28 cellular contexts compared by ENCODE assay signal in genomic region chr21:45278156-45278911, GRCh38. TPM values are rescaled to one million over a fixed set of nuclear protein-coding genes. Genes with fewer than 3 reads are reported as not detected.
DNase-seq lines count a peak whose midpoint lies in the region; ATAC-seq, FAIRE-seq and TF ChIP-seq lines count a peak whose summit lies in the region.
"Had no signal": no experiment of that assay in that cellular context is flagged by ENCODE, and none has a peak within 500 bp of the region (broad histone marks: within the 10 kb centered on the region; RNA-seq: fewer than 3 reads in every experiment).

No MANE protein-coding gene starts in this region.

- intact Hi-C loops in K562 (cut with micrococcal nuclease) (no loop called here), stomach (cut with DNase I; ENCODE audit: low total_unique reads) (no loop called here)

- H2AK5ac ChIP-seq in neuronal stem cell (ENCODE audit: low read depth, low read length), result no peak overlapping the region

- H2BK12ac ChIP-seq in neuronal stem cell (ENCODE audit: low read length), result no peak overlapping the region

- POLR2A ChIA-PET in K562 (lab: Yijun Ruan, JAX), result interaction anchor here (0.7 to 2.5 kb wide), 3 partner anchors 9 to 280 kb away, joined by 3 to 11 read pairs (median 4); partner anchors contain the start of gene POFUT2

- no peak overlapping the region for H3K4me3 ChIP-seq in K562
- no peak overlapping the region for H3K4me3 ChIP-seq in stomach
- H3K4me3 ChIP-seq in neuronal stem cell (ENCODE audit: low read length in 2 of 2), result no peak overlapping the region
- H3K4me3 ChIP-seq: HAP-1, psoas muscle, SJCRH30, skin epidermis, transverse colon had no signal

- no peaks in the 10 kb centered on the region for H3K27me3 Mint-ChIP-seq in activated T-cell treated with anti-CD3 and anti-CD28 coated beads, Interleukin-2, amount 50 U/mL, for 24 hours
- H3K27me3 Mint-ChIP-seq: CD8-positive, alpha-beta memory T cell; IgD-negative memory B cell had no signal

- no peak overlapping the region for H2BK5ac ChIP-seq in neuronal stem cell (ENCODE audit: low read length)

- H3K23ac ChIP-seq in neuronal stem cell (ENCODE audit: low read depth, low read length, poor library complexity), result no peak overlapping the region

- 0 out of 4 replicates have a peak overlapping the region, but pooled peaks of 1 of the 2 experiments have one; percentile 0 for H3K9ac ChIP-seq in K562 (ENCODE audit: insufficient read depth in 1 of 2, low read depth in 2 of 2, low read length in 2 of 2)
- H3K9ac ChIP-seq in neuronal stem cell (ENCODE audit: low read depth, low read length, poor library complexity), result no peak overlapping the region

- no peak overlapping the region for H4K8ac ChIP-seq in neuronal stem cell (ENCODE audit: low read depth, low read length)

- H3K9me3 ChIP-seq in K562 (replicated peaks; ENCODE audit: control insufficient read depth, insufficient read depth, low read depth, low read length), result no peaks in the 10 kb centered on the region
- no peaks in the 10 kb centered on the region for H3K9me3 ChIP-seq in stomach
- peaks cover 0 to 20% of the 10 kb centered on the region in 2 donors for H3K9me3 ChIP-seq in neuronal stem cell (replicated peaks in 1 of 2; ENCODE audit: control insufficient read depth in 2 of 2, insufficient read depth in 1 of 2, low read depth in 1 of 2, low read length in 2 of 2)
- H3K9me3 ChIP-seq: HAP-1, psoas muscle, transverse colon had no signal

- H3K4me1 Mint-ChIP-seq in activated T-cell treated with anti-CD3 and anti-CD28 coated beads, Interleukin-2, amount 50 U/mL, for 24 hours (ENCODE audit: low read depth), result no peaks in the 10 kb centered on the region
- H3K4me1 Mint-ChIP-seq: CD8-positive, alpha-beta memory T cell had no signal

- no peak overlapping the region for H3K27ac ChIP-seq in K562 (ENCODE audit: extremely low read depth, low read depth, low read length)
- no peak overlapping the region for H3K27ac ChIP-seq in stomach
- no peak overlapping the region for H3K27ac ChIP-seq in neuronal stem cell (replicated peaks; ENCODE audit: low read length)
- H3K27ac ChIP-seq: brain microvascular endothelial cell, psoas muscle, SJCRH30, skin epidermis, transverse colon had no signal

- ATAC-seq in K562, result peak; percentile 58
- no peak for ATAC-seq in GM18505 (IDR thresholded peaks at IDR 0.05; ENCODE audit: unreplicated experiment)
- ATAC-seq: Panc1, psoas muscle had no signal

- DNase-seq in activated T-cell treated with anti-CD3 and anti-CD28 coated beads, Interleukin-2, amount 50 U/mL, for 24 hours, result peak; percentile 14
- no peak for DNase-seq in activated T-cell treated with anti-CD3 and anti-CD28 coated beads for 4 hours
- peak in 1 of 4 experiments; percentile 49 for DNase-seq in K562 (ENCODE audit: extremely low read depth in 1 of 4, low spot score in 3 of 4)
- peak; percentile 59 for DNase-seq in myocyte (ENCODE audit: low read depth)
- DNase-seq in stomach, result peak; percentile 15
- DNase-seq in stimulated activated CD4-positive, alpha-beta T cell treated with anti-CD3 and anti-CD28 coated beads, Interleukin-2, amount 100 ng/mL, for 48 hours, result no peak
- DNase-seq in neuronal stem cell (ENCODE audit: low spot score), result no peak
- DNase-seq: activated CD4-positive, alpha-beta T cell treated with anti-CD3 and anti-CD28 coated beads, Interleukin-2, amount 50 U/mL, for 4 hours; activated naive CD4-positive, alpha-beta T cell treated with anti-CD3 and anti-CD28 coated beads for 36 hours; brain microvascular endothelial cell; CD8-positive, alpha-beta memory T cell; DMS 273 treated with DMSO at 0.1 percent for 48 hours; effector CD4-positive, alpha-beta T cell; kidney glomerular epithelial cell; NCI-H1048; NCI-H187; NCI-H2171 treated with DMSO at 0.1 percent for 48 hours; NCI-H524 treated with DMSO at 0.1 percent for 48 hours; SJCRH30; T1000; transverse colon had no signal

- H3K27me3 ChIP-seq in K562 (ENCODE audit: control insufficient read depth in 2 of 2, insufficient read depth in 2 of 2, low read length in 2 of 2) (no peaks in the 10 kb centered on the region), stomach (no peaks in the 10 kb centered on the region), neuronal stem cell (ENCODE audit: control insufficient read depth in 3 of 3, insufficient read depth in 3 of 3, low read depth in 1 of 3, low read length in 3 of 3) (no peaks in the 10 kb centered on the region)
- H3K27me3 ChIP-seq: brain microvascular endothelial cell, SJCRH30, transverse colon had no signal

- peaks cover 9% of the 10 kb centered on the region for H3K9me1 ChIP-seq in K562 (ENCODE audit: control insufficient read depth, insufficient read depth, low read length)

- no peak overlapping the region for H3K4ac ChIP-seq in neuronal stem cell (ENCODE audit: low read length)

- H3K4me3 Mint-ChIP-seq in activated T-cell treated with anti-CD3 and anti-CD28 coated beads, Interleukin-2, amount 50 U/mL, for 24 hours, result no peak overlapping the region
- H3K4me3 Mint-ChIP-seq: activated naive CD4-positive, alpha-beta T cell treated with anti-CD3 and anti-CD28 coated beads for 36 hours; CD8-positive, alpha-beta memory T cell; IgD-negative memory B cell had no signal

- H2AFZ ChIP-seq in K562 (ENCODE audit: low read depth, low read length) (no peak overlapping the region), neuronal stem cell (ENCODE audit: low read length) (no peak overlapping the region)

- TF ChIP-seq CTCF in K562 (IDR thresholded peaks at IDR 0.05 in 2 of 3, conservative IDR thresholded peaks at IDR 0.05 in 1 of 3; ENCODE audit: insufficient read depth in 2 of 3, low read depth in 1 of 3, low read length in 3 of 3), result no peak
- no peak for TF ChIP-seq CTCF in stomach (IDR thresholded peaks at IDR 0.05)

- TF ChIP-seq EP300 in K562 (IDR thresholded peaks at IDR 0.05; ENCODE audit: low read length), result no peak
- no peak for TF ChIP-seq EP300 in stomach (IDR thresholded peaks at IDR 0.05)

- no peak overlapping the region for H2BK120ac ChIP-seq in neuronal stem cell (ENCODE audit: low read depth, low read length)

- FAIRE-seq in K562 (lab: Jason Lieb, UNC), result peak; percentile 67
- FAIRE-seq: GM12892 had no signal

- H3K79me1 ChIP-seq in neuronal stem cell (ENCODE audit: low read depth, low read length), result peaks cover 2% of the 10 kb centered on the region

- no peak overlapping the region for H3K27ac Mint-ChIP-seq in activated T-cell treated with anti-CD3 and anti-CD28 coated beads, Interleukin-2, amount 50 U/mL, for 24 hours
- H3K27ac Mint-ChIP-seq: activated naive CD4-positive, alpha-beta T cell treated with anti-CD3 and anti-CD28 coated beads for 36 hours; IgD-negative memory B cell had no signal

- no peak for TF ChIP-seq RAD21 in K562 (CRISPR knock-in tag; conservative IDR thresholded peaks at IDR 0.05 in 1 of 2, IDR thresholded peaks at IDR 0.05 in 1 of 2)

- 70% methylated on average over 27 of the region's 27 CpGs for WGBS in K562 (ENCODE audit: insufficient coverage, low coverage, missing lambda C conversion rate)
- 93 to 95% (median 93%) methylated on average over 27 of the region's 27 CpGs for WGBS in stomach, 5 donors
- WGBS in neuronal stem cell (ENCODE audit: extremely low coverage in 2 of 2, insufficient read length in 2 of 2, insufficient replicate concordance in 1 of 2), 2 donors, result no CpG with 5 or more reads among the region's 27 CpGs

- TF ChIP-seq POLR2A in K562 (conservative IDR thresholded peaks at IDR 0.05), result no peak
- TF ChIP-seq POLR2A in stomach (IDR thresholded peaks at IDR 0.05), result no peak
- TF ChIP-seq POLR2A in GM18505 (IDR thresholded peaks at IDR 0.05; ENCODE audit: borderline replicate concordance, extremely low read depth, insufficient read depth, insufficient read length), result no peak

- H4K20me1 ChIP-seq in K562 (replicated peaks; ENCODE audit: control insufficient read depth, insufficient read depth, low read length), result 0 out of 2 replicates have a peak, but pooled peaks cover 4% of the 10 kb centered on the region

- H3K14ac ChIP-seq in neuronal stem cell (ENCODE audit: low read length), result no peak overlapping the region

- peaks cover 0 to 12% of the 10 kb centered on the region in 2 experiments; a peak in 4 of 5 replicates for H3K4me1 ChIP-seq in K562 (replicated peaks in 1 of 2; ENCODE audit: control insufficient read depth in 2 of 2, insufficient read depth in 2 of 2, low read length in 2 of 2)
- H3K4me1 ChIP-seq in stomach, result no peaks in the 10 kb centered on the region
- no peaks in the 10 kb centered on the region for H3K4me1 ChIP-seq in neuronal stem cell (ENCODE audit: control insufficient read depth in 2 of 2, insufficient read depth in 1 of 2, low read depth in 1 of 2, low read length in 2 of 2)
- H3K4me1 ChIP-seq: HAP-1, psoas muscle, transverse colon had no signal

- H3K36me3 Mint-ChIP-seq in activated T-cell treated with anti-CD3 and anti-CD28 coated beads, Interleukin-2, amount 50 U/mL, for 24 hours (ENCODE audit: low read depth), result peaks cover 61% of the 10 kb centered on the region

- CTCF ChIA-PET in K562 (lab: Yijun Ruan, JAX; ENCODE audit: low intra/inter-chr PET ratio), result no interaction called here

- H3K36me3 ChIP-seq in K562 (ENCODE audit: control insufficient read depth, insufficient read depth, low read length) (peaks cover 76% of the 10 kb centered on the region), stomach (peaks cover 74 to 100% (median 100%) of the 10 kb centered on the region in 4 donors), neuronal stem cell (replicated peaks in 1 of 2; ENCODE audit: control insufficient read depth in 2 of 2, insufficient read depth in 2 of 2, low read length in 2 of 2) (peaks cover 62 to 95% of the 10 kb centered on the region in 2 donors)

- H2BK15ac ChIP-seq in neuronal stem cell (ENCODE audit: low read length), result no peak overlapping the region

- H4K91ac ChIP-seq in neuronal stem cell (ENCODE audit: low read depth, low read length, poor library complexity), result no peak overlapping the region

- no peaks in the 10 kb centered on the region for H3K9me3 Mint-ChIP-seq in activated T-cell treated with anti-CD3 and anti-CD28 coated beads, Interleukin-2, amount 50 U/mL, for 24 hours
- H3K9me3 Mint-ChIP-seq: activated naive CD4-positive, alpha-beta T cell treated with anti-CD3 and anti-CD28 coated beads for 36 hours; CD8-positive, alpha-beta memory T cell; IgD-negative memory B cell had no signal

- no peak overlapping the region for H3K4me2 ChIP-seq in K562 (ENCODE audit: insufficient read depth, low read length)
- H3K4me2 ChIP-seq in neuronal stem cell (ENCODE audit: insufficient read depth, low read length, poor library complexity, severe bottlenecking), result no peak overlapping the region

- no TSS peak for BruUV-seq in K562 (replicated peaks; lab: Mats Ljungman, UMichigan)

- H3K18ac ChIP-seq in neuronal stem cell (ENCODE audit: low read length), result no peak overlapping the region

- in situ Hi-C loops in K562 (cut with MboI), result no loop called here

- H3K79me2 ChIP-seq in K562 (ENCODE audit: control insufficient read depth, insufficient read depth, low read length), result no peaks in the 10 kb centered on the region

RNA-seq across cellular contexts. Expression of gene POFUT2, which starts 9.4 kb away (rescaled TPM):
- 120 and 232 TPM in 2 replicates for total RNA-seq in K562 (2011; cell fraction: chromatin; rRNA removed; ENCODE audit: low replicate concordance)
- 126 and 138 TPM in 2 replicates for total RNA-seq in K562 (2011; cell fraction: nucleolus; rRNA removed)
- 113 and 131 TPM in 2 replicates for total RNA-seq in K562 (2011; cell fraction: nucleoplasm; rRNA removed)
- total RNA-seq in K562 (2014; rRNA removed) (11.0 and 16.7 TPM in 2 replicates), K562 (2014; rRNA removed; fragmentation: Illumina TruSeq; extraction: Trizol) (7.6 and 9.2 TPM in 2 replicates), K562 (2015; rRNA removed; fragmentation: Illumina TruSeq; extraction: Trizol) (9.2 and 9.5 TPM in 2 replicates), K562 (2021) (24.2 and 24.6 TPM in 2 replicates), myocyte (43.8 and 46.9 TPM in 2 replicates), stomach (10 to 100 TPM; 19.2 to 34.2 (median 29.3) TPM)
- polyA plus RNA-seq in K562 (2011; rRNA removed) (15.6 and 25.2 TPM in 2 replicates), K562 (2014; fragmentation: Illumina TruSeq; extraction: Trizol) (18.0 and 21.0 TPM in 2 replicates), K562 (2014; fragmentation: Nextera tagmentation; extraction: Ambion mirVana) (1 to 10 TPM; 1.1 to 2.9 TPM), K562 (2014; rRNA removed) (18.3 and 21.2 TPM in 2 replicates), stomach (10 to 100 TPM in 1 of 3 donors, 1 to 10 TPM in 2; 7.4 to 15.9 (median 9.5) TPM)
- polyA plus RNA-seq in K562 (2011; cell fraction: cytosol; rRNA removed), result 9.5 and 12.5 TPM in 2 replicates
- polyA plus RNA-seq in K562 (2011; cell fraction: nucleus; rRNA removed), result 152 and 163 TPM in 2 replicates
- 16.7 and 35.4 TPM in 2 replicates for polyA plus RNA-seq in K562 (2012)
- 6.4 and 6.5 TPM in 2 replicates for polyA minus RNA-seq in K562 (2011; rRNA and poly(A)+ RNA removed)
- polyA minus RNA-seq in K562 (2011; cell fraction: cytosol; rRNA and poly(A)+ RNA removed), result 3.6 and 8.4 TPM in 2 replicates
- 33.5 and 49.3 TPM in 2 replicates for polyA minus RNA-seq in K562 (2011; cell fraction: nucleus; rRNA and poly(A)+ RNA removed)
- 74.5 TPM for polyA plus RNA-seq in myocyte (2012)
- 33.3 TPM for polyA plus RNA-seq in neuronal stem cell (2013, experiment 1 of 2)
- polyA plus RNA-seq in neuronal stem cell (2013, experiment 2 of 2), result 32.4 TPM

Comparison
In these comparisons a context has a peak if more than half of its experiments do, and no peak if none do; other contexts are left out.
1. DNase-seq: peak in activated T-cell treated with anti-CD3 and anti-CD28 coated beads, Interleukin-2, amount 50 U/mL, for 24 hours (single experiment), myocyte (single experiment) and stomach (single experiment); none in activated T-cell treated with anti-CD3 and anti-CD28 coated beads for 4 hours (single experiment), stimulated activated CD4-positive, alpha-beta T cell treated with anti-CD3 and anti-CD28 coated beads, Interleukin-2, amount 100 ng/mL, for 48 hours (0 of 2) and neuronal stem cell (single experiment).